14 cellular contexts compared by ENCODE assay signal in the genomic region with DNA sequence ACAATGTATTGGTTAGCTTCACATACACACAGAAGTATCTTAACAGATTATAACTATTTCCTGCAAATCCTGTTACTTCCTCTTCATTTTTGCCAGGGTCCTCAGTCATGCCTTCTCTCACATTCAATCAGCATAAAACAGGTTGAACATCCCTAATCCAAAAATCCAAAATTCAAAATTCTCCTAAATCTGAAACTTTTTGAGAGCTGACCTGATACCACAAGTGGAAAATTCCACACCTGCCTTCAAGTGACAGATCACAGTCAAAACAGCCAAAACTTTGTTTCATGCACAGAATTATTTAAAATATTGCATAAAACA.
"Had no signal": no experiment of that assay in that cellular context is flagged by ENCODE, and none has a peak within 500 bp of the region (broad histone marks: within the 10 kb centered on the region; RNA-seq: fewer than 3 reads in every experiment).

No MANE protein-coding gene starts in this region.

- H3K4me1 ChIP-seq: parathyroid adenoma, upper lobe of right lung had no signal

- H3K9ac ChIP-seq: parathyroid adenoma had no signal

- H3K79me2 ChIP-seq: parathyroid adenoma had no signal

- DNase-seq: activated naive CD4-positive, alpha-beta T cell treated with anti-CD3 and anti-CD28 coated beads, Interleukin-2, amount 50 U/mL, for 16 hours; sigmoid colon; T1000 had no signal

- H3K9me3 ChIP-seq: ascending aorta, gastrocnemius medialis, heart left ventricle, left ventricle myocardium inferior, mucosa of descending colon, neutrophil, sigmoid colon, stomach, upper lobe of right lung had no signal

- H2AFZ ChIP-seq: parathyroid adenoma had no signal

- H3K27me3 ChIP-seq: ascending aorta, gastrocnemius medialis, heart left ventricle, neutrophil, sigmoid colon, stomach, upper lobe of right lung had no signal

- H3K4me3 ChIP-seq: ascending aorta, coronary artery, gastrocnemius medialis, heart left ventricle, left ventricle myocardium inferior, mucosa of descending colon, sigmoid colon, stomach, upper lobe of right lung had no signal

- FAIRE-seq: endometrium had no signal

- H3K27ac ChIP-seq: ascending aorta, coronary artery, gastrocnemius medialis, heart left ventricle, left ventricle myocardium inferior, neutrophil, parathyroid adenoma, sigmoid colon, stomach, upper lobe of right lung had no signal

- H3K36me3 ChIP-seq: ascending aorta, gastrocnemius medialis, heart left ventricle, left ventricle myocardium inferior, neutrophil, sigmoid colon, stomach, upper lobe of right lung had no signal
